8 cellular contexts compared by ENCODE assay signal in the genomic region with DNA sequence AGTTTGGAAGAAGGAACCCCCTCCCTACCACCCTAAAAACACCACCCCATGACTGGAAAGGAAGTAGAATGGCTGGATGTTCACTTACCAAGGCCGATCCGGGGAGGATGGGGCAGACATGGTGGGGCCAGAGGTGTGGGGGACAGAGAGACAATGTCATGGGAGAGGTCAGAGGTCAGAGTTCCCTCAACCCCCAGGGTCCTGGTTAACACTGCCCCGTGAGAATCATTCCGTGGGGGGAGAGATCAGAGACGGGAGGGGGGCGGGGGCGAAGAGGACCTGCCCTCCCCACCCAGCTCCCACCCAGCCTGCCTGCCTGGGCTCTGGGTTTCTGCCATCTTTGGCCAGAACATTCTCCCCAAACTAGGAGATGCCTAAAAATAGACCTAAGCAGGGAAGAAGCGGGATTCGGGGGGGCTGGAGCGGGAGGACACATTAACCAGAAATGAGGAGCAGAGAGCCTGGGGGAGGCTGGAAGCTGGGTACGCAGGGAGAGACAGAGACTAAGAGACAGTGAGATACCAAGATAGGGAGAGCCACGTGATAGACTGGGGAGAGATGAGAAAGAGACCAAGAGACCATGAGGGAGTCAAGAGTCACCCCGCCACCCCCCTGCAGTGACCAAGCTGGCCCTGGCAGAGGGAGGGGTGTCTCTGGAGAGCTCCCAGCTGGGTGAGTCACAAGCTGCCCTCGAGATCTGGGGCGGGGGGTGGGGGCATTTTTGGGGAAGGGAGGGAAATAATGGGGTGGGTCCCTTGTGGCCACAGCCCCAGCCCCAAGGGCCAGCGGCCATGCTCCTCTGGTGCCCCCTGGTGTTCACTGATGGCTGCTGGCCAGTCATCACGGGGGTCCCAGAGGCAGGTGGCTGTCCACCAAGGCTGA. TPM values are rescaled to one million over a fixed set of nuclear protein-coding genes. Genes with fewer than 3 reads are reported as not detected.
DNase-seq lines count a peak whose midpoint lies in the region; ATAC-seq and TF ChIP-seq lines count a peak whose summit lies in the region.

No MANE protein-coding gene starts in this region.

- H3K27ac ChIP-seq in OCI-LY7 (ENCODE audit: low read depth, low read length, poor library complexity, severe bottlenecking) = no peak overlapping the region

- H3K4me1 Mint-ChIP-seq in osteocyte (ENCODE audit: unreplicated experiment) = peaks cover 43% of the 10 kb centered on the region

- no peak for ATAC-seq in GM19351 (IDR thresholded peaks at IDR 0.05; ENCODE audit: unreplicated experiment)

- no peaks in the 10 kb centered on the region for H3K27me3 Mint-ChIP-seq in osteocyte (ENCODE audit: unreplicated experiment)

- H3K4me2 ChIP-seq in OCI-LY7 (ENCODE audit: low read length) = no peak overlapping the region

- POLR2A ChIA-PET in OCI-LY7 (lab: Charles Lee) = interaction anchor here (0.6 to 0.7 kb wide), 2 partner anchors 59 to 107 kb away, joined by 3 read pairs; no protein-coding TSS in a partner anchor

- no peaks in the 10 kb centered on the region for H3K9me2 ChIP-seq in OCI-LY7 (ENCODE audit: insufficient read depth, low read length)

- H3K4me3 Mint-ChIP-seq in osteocyte (ENCODE audit: unreplicated experiment) = no peak overlapping the region

- H4K20me1 ChIP-seq in OCI-LY7 (ENCODE audit: insufficient read depth, low read length) = no peaks in the 10 kb centered on the region

- peak overlapping the region; percentile 95 for H3K27ac Mint-ChIP-seq in osteocyte (ENCODE audit: unreplicated experiment)

- peaks cover 7% of the 10 kb centered on the region for H3K36me3 Mint-ChIP-seq in osteocyte (ENCODE audit: unreplicated experiment)

- H3K36me3 ChIP-seq in OCI-LY7 (ENCODE audit: insufficient read depth, low read length) = no peaks in the 10 kb centered on the region

- H2AFZ ChIP-seq in OCI-LY7 (ENCODE audit: low read length) = no peak overlapping the region

- intact Hi-C loops in OCI-LY7 (cut with micrococcal nuclease; ENCODE audit: unreplicated experiment) = loop anchor here (1.0 to 5.0 kb wide), 3 partner anchors 66 to 266 kb away; no protein-coding TSS in a partner anchor

- H3K9me3 Mint-ChIP-seq in osteocyte (ENCODE audit: unreplicated experiment) = no peaks in the 10 kb centered on the region

- peak; percentile 83 for TF ChIP-seq CTCF in OCI-LY7 (conservative IDR thresholded peaks at IDR 0.05; ENCODE audit: low read length)
- peak; percentile 84 for TF ChIP-seq CTCF in osteocyte (IDR thresholded peaks at IDR 0.05)

- H3K9me3 ChIP-seq in OCI-LY7 (ENCODE audit: low read length) = no peaks in the 10 kb centered on the region

- BruUV-seq in OCI-LY7 (replicated peaks; lab: Mats Ljungman, UMichigan) = no TSS peak

- no peak overlapping the region for H3K4me3 ChIP-seq in OCI-LY7 (ENCODE audit: low read depth, low read length, poor library complexity, severe bottlenecking)

- DNase-seq in NCI-H2196 (lab: John Stamatoyannopoulos, UW; ENCODE audit: unreplicated experiment) (peak; percentile 50), NCI-H2196 treated with DMSO at 0.1 percent for 48 hours (lab: John Stamatoyannopoulos, UW; ENCODE audit: unreplicated experiment) (no peak), OCI-LY7 (ENCODE audit: low spot score) (peak; percentile 58), germinal center (ENCODE audit: low spot score) (peak; percentile 72), osteocyte (ENCODE audit: extremely low spot score, unreplicated experiment) (peak; percentile 92), T-helper 2 cell (no peak)
- peak; percentile 47 for DNase-seq in activated naive CD4-positive, alpha-beta T cell treated with anti-CD3 and anti-CD28 coated beads, Interleukin-2, amount 50 U/mL, for 16 hours

- no peaks in the 10 kb centered on the region for H3K79me2 ChIP-seq in OCI-LY7 (ENCODE audit: insufficient read depth, low read depth, low read length)

- CTCF ChIA-PET in OCI-LY7 (lab: Charles Lee; ENCODE audit: unreplicated experiment) = no interaction called here

- peaks cover 51% of the 10 kb centered on the region for H3K4me1 ChIP-seq in OCI-LY7 (ENCODE audit: insufficient read depth, low read length, poor library complexity, severe bottlenecking)

RNA-seq across cellular contexts. Expression of a gene that starts 6.1 kb away (rescaled TPM):
- 135 and 186 TPM in 2 replicates for total RNA-seq in OCI-LY7 (2014; rRNA removed; shearing (Covaris generic))
- total RNA-seq in OCI-LY7 (2022) (174 TPM in 2 replicates), osteocyte (386 and 387 TPM in 2 replicates)

RNA-seq across cellular contexts. Expression of a gene that starts 36.0 kb away (rescaled TPM):
- not detected in 2 replicates for total RNA-seq in OCI-LY7 (2014; rRNA removed; shearing (Covaris generic))
- total RNA-seq in OCI-LY7 (2022) (1.0 TPM in 1 of 2 replicates, not detected in the other), osteocyte (not detected in 2 replicates)

RNA-seq across cellular contexts. Expression of a gene that starts 47.9 kb away (rescaled TPM):
- total RNA-seq in OCI-LY7 (2014; rRNA removed; shearing (Covaris generic)) = 184 and 220 TPM in 2 replicates
- total RNA-seq in OCI-LY7 (2022) (132 and 133 TPM in 2 replicates), osteocyte (11.9 and 13.5 TPM in 2 replicates)

RNA-seq across cellular contexts. Expression of a gene that starts 58.9 kb away (rescaled TPM):
- total RNA-seq in OCI-LY7 (2014; rRNA removed; shearing (Covaris generic)) = 16.6 and 24.1 TPM in 2 replicates
- total RNA-seq in OCI-LY7 (2022) (74.6 and 78.2 TPM in 2 replicates), osteocyte (81.7 and 86.9 TPM in 2 replicates)

Comparison
In these comparisons a context has a peak if more than half of its experiments do, and no peak if none do; other contexts are left out.
1. DNase-seq: peak in NCI-H2196 (single experiment), OCI-LY7 (single experiment), activated naive CD4-positive, alpha-beta T cell treated with anti-CD3 and anti-CD28 coated beads, Interleukin-2, amount 50 U/mL, for 16 hours (single experiment), germinal center (single experiment) and osteocyte (single experiment); none in NCI-H2196 treated with DMSO at 0.1 percent for 48 hours (single experiment) and T-helper 2 cell (0 of 5).